In the genomic region with DNA sequence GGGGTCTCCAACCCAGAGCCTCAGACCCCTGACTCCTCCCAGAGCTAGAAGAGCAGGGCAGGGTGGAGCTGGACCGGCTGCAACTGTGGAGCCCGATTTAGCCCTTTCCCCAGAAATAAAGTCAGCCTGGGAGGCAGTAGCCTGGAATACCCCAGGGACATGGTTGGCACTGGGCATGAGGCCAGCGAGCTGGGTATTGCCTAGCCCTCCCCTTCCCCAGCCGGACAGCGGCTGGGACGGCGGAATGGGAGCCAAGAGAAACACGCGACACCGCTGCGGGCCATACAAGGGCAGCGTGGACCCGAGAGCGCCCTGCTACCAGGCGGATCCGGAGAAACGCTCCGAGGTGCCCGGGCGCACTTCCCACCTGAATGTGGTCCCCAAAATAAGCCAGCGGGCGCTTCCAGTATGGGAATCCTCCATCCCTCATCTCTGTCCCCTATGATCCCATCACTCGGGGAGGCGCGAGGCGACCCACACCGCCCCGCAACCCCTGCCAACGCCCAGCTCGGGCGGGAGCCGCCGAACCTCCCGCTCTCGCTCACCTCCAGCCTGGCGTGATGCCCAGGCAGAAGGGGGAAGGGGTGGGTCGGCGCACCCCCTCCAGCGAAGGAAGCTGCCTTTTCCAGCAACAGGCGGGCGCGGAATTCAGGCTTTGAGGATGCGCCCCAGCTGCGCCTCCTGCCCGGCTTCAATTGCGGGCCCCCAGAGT, we compare ENCODE assay signal across 8 cellular contexts. TPM values are rescaled to one million over a fixed set of nuclear protein-coding genes. Genes with fewer than 3 reads are reported as not detected.
DNase-seq lines count a peak whose midpoint lies in the region; ATAC-seq and TF ChIP-seq lines count a peak whose summit lies in the region.

No MANE protein-coding gene starts in this region.

- H3K27ac ChIP-seq in CD8-positive, alpha-beta memory T cell (ENCODE audit: low read depth, low read length) = no peak overlapping the region
- peak overlapping the region; percentile 34 for H3K27ac ChIP-seq in hepatocyte

- H3K4me1 Mint-ChIP-seq in CD8-positive, alpha-beta memory T cell = peaks cover 7 to 44% (median 20%) of the 10 kb centered on the region in 3 donors
- H3K4me1 Mint-ChIP-seq in activated naive CD8-positive, alpha-beta T cell treated with anti-CD3 and anti-CD28 coated beads, Interleukin-2, amount 10 ng/mL, durations not matched to agents 7 days and 5 days = peaks cover 9% of the 10 kb centered on the region

- TF ChIP-seq CTCF in hepatocyte (IDR thresholded peaks at IDR 0.05; ENCODE audit: poor library complexity) (no peak), retinal pigment epithelial cell (conservative IDR thresholded peaks at IDR 0.05; ENCODE audit: low read depth, low read length) (no peak), GM13976 (IDR thresholded peaks at IDR 0.05; ENCODE audit: borderline replicate concordance, control extremely low read depth, extremely low read depth, insufficient read depth, missing control alignments) (no peak)

- peak overlapping the region; percentile 69 to 88 (median 73) for H3K4me3 Mint-ChIP-seq in CD8-positive, alpha-beta memory T cell
- peak overlapping the region; percentile 74 for H3K4me3 Mint-ChIP-seq in activated naive CD8-positive, alpha-beta T cell treated with anti-CD3 and anti-CD28 coated beads, Interleukin-2, amount 10 ng/mL, durations not matched to agents 7 days and 5 days

- H3K27ac Mint-ChIP-seq in CD8-positive, alpha-beta memory T cell = peak overlapping the region in 2 of 8 donors; percentile 36 to 48
- H3K27ac Mint-ChIP-seq in activated naive CD8-positive, alpha-beta T cell treated with anti-CD3 and anti-CD28 coated beads, Interleukin-2, amount 10 ng/mL, durations not matched to agents 7 days and 5 days = no peak overlapping the region

- H3K4me3 ChIP-seq in CD8-positive, alpha-beta memory T cell (ENCODE audit: low read length) = peak overlapping the region; percentile 68
- H3K4me3 ChIP-seq in hepatocyte = peak overlapping the region; percentile 67
- H3K4me3 ChIP-seq in retinal pigment epithelial cell (ENCODE audit: low read length) = peak overlapping the region; percentile 69

- CTCF ChIA-PET in CD8-positive, alpha-beta memory T cell (lab: Charles Lee) = interaction anchor here (0.7 to 1.8 kb wide), 4 partner anchors 19 to 120 kb away, joined by 3 to 4 read pairs (median 3); a partner anchor contains a TSS

- H3K79me2 ChIP-seq in hepatocyte = no peaks in the 10 kb centered on the region

- no peaks in the 10 kb centered on the region for H3K9me3 Mint-ChIP-seq in CD8-positive, alpha-beta memory T cell
- no peaks in the 10 kb centered on the region for H3K9me3 Mint-ChIP-seq in activated naive CD8-positive, alpha-beta T cell treated with anti-CD3 and anti-CD28 coated beads, Interleukin-2, amount 10 ng/mL, durations not matched to agents 7 days and 5 days

- peaks cover 14% of the 10 kb centered on the region for H3K27me3 ChIP-seq in CD8-positive, alpha-beta memory T cell (ENCODE audit: insufficient read depth, low read length, poor library complexity, severe bottlenecking)
- peaks cover 42% of the 10 kb centered on the region for H3K27me3 ChIP-seq in hepatocyte

- no peaks in the 10 kb centered on the region for H3K36me3 ChIP-seq in CD8-positive, alpha-beta memory T cell (ENCODE audit: insufficient read depth, low read length)
- no peaks in the 10 kb centered on the region for H3K36me3 ChIP-seq in hepatocyte (replicated peaks; ENCODE audit: insufficient read depth, low read depth)

- in situ Hi-C loops in KBM-7 (cut with MboI; ENCODE audit: low pct_unique_long_range_greater_than_20kb, low sequenced_read_pairs) (no loop called here), GM13976 (cut with MboI; ENCODE audit: low sequenced_read_pairs, unreplicated experiment) (no loop called here)

- H2AFZ ChIP-seq in hepatocyte = peak overlapping the region; percentile 52

- DNase-seq in CD8-positive, alpha-beta memory T cell = no peak
- DNase-seq in KBM-7 (peak; percentile 27), hepatocyte (ENCODE audit: low spot score) (no peak), retinal pigment epithelial cell (ENCODE audit: low read depth) (no peak), GM13976 (ENCODE audit: low spot score) (no peak)
- no peak for DNase-seq in activated naive CD8-positive, alpha-beta T cell treated with anti-CD3 and anti-CD28 coated beads, Interleukin-2, amount 10 ng/mL, durations not matched to agents 7 days and 5 days

- H3K4me2 ChIP-seq in hepatocyte = peak overlapping the region; percentile 96

- H3K27me3 Mint-ChIP-seq in CD8-positive, alpha-beta memory T cell = peaks cover 14 to 33% of the 10 kb centered on the region in 2 donors
- peaks cover 21% of the 10 kb centered on the region for H3K27me3 Mint-ChIP-seq in activated naive CD8-positive, alpha-beta T cell treated with anti-CD3 and anti-CD28 coated beads, Interleukin-2, amount 10 ng/mL, durations not matched to agents 7 days and 5 days

- no peak for ATAC-seq in activated naive CD8-positive, alpha-beta T cell treated with anti-CD3 and anti-CD28 coated beads, Interleukin-2, amount 10 ng/mL, durations not matched to agents 7 days and 5 days (ENCODE audit: low read depth)
- no peak for ATAC-seq in GM18502 (IDR thresholded peaks at IDR 0.05; ENCODE audit: poor library complexity, unreplicated experiment)
- ATAC-seq in HG03442 (IDR thresholded peaks at IDR 0.05; ENCODE audit: unreplicated experiment) = no peak

- POLR2A ChIA-PET in CD8-positive, alpha-beta memory T cell (lab: Charles Lee) = interaction anchor here (0.5 to 0.8 kb wide), 2 partner anchors 8 to 10 kb away, joined by 3 read pairs; no protein-coding TSS in a partner anchor
- POLR2A ChIA-PET in activated naive CD8-positive, alpha-beta T cell treated with anti-CD3 and anti-CD28 coated beads, Interleukin-2, amount 10 ng/mL, durations not matched to agents 7 days and 5 days (lab: Charles Lee) = interaction anchor here (0.6 to 4.8 kb wide), 6 partner anchors 9 to 438 kb away, joined by 3 to 23 read pairs (median 4); a partner anchor contains a TSS

- peaks cover 27% of the 10 kb centered on the region for H3K4me1 ChIP-seq in CD8-positive, alpha-beta memory T cell (ENCODE audit: insufficient read depth, low read length)
- H3K4me1 ChIP-seq in hepatocyte (ENCODE audit: insufficient read depth) = peaks cover 23% of the 10 kb centered on the region

- no peaks in the 10 kb centered on the region for H3K9me3 ChIP-seq in CD8-positive, alpha-beta memory T cell (ENCODE audit: low read length)
- H3K9me3 ChIP-seq in hepatocyte (ENCODE audit: low read depth) = no peaks in the 10 kb centered on the region

- no peaks in the 10 kb centered on the region for H3K36me3 Mint-ChIP-seq in CD8-positive, alpha-beta memory T cell
- H3K36me3 Mint-ChIP-seq in activated naive CD8-positive, alpha-beta T cell treated with anti-CD3 and anti-CD28 coated beads, Interleukin-2, amount 10 ng/mL, durations not matched to agents 7 days and 5 days = no peaks in the 10 kb centered on the region

- no peaks in the 10 kb centered on the region for H3K9me2 ChIP-seq in hepatocyte (replicated peaks; ENCODE audit: insufficient read depth)

- no peaks in the 10 kb centered on the region for H4K20me1 ChIP-seq in hepatocyte (ENCODE audit: insufficient read depth, poor library complexity, severe bottlenecking)

- 2% methylated on average over 44 of the region's 46 CpGs for WGBS in hepatocyte (ENCODE audit: low lambda C conversion rate, missing lambda C conversion rate)

RNA-seq across cellular contexts. Expression of a gene that starts 0.8 kb away (rescaled TPM):
- 1 to 10 TPM; 2.0 to 2.7 TPM for total RNA-seq in CD8-positive, alpha-beta memory T cell
- polyA plus RNA-seq in CD8-positive, alpha-beta memory T cell = 1.6 TPM
- 1 to 10 TPM; 2.4 to 2.9 TPM for total RNA-seq in activated naive CD8-positive, alpha-beta T cell treated with anti-CD3 and anti-CD28 coated beads, Interleukin-2, amount 10 ng/mL, durations not matched to agents 7 days and 5 days
- 8.7 and 35.4 TPM in 2 replicates for total RNA-seq in hepatocyte
- polyA plus RNA-seq in hepatocyte = 5.1 and 6.1 TPM in 2 replicates

RNA-seq across cellular contexts. Expression of a gene that starts 18.2 kb away (rescaled TPM):
- 10 to 100 TPM; 33.2 to 34.8 TPM for total RNA-seq in CD8-positive, alpha-beta memory T cell
- polyA plus RNA-seq in CD8-positive, alpha-beta memory T cell = 46.1 TPM
- 10 to 100 TPM; 32.2 to 32.9 TPM for total RNA-seq in activated naive CD8-positive, alpha-beta T cell treated with anti-CD3 and anti-CD28 coated beads, Interleukin-2, amount 10 ng/mL, durations not matched to agents 7 days and 5 days
- 15.5 and 15.8 TPM in 2 replicates for total RNA-seq in hepatocyte
- 35.5 and 46.9 TPM in 2 replicates for polyA plus RNA-seq in hepatocyte

RNA-seq across cellular contexts. Expression of a gene that starts 24.5 kb away (rescaled TPM):
- not detected for total RNA-seq in CD8-positive, alpha-beta memory T cell
- polyA plus RNA-seq in CD8-positive, alpha-beta memory T cell = not detected
- total RNA-seq in activated naive CD8-positive, alpha-beta T cell treated with anti-CD3 and anti-CD28 coated beads, Interleukin-2, amount 10 ng/mL, durations not matched to agents 7 days and 5 days = not detected
- total RNA-seq in hepatocyte = 12.5 and 13.7 TPM in 2 replicates
- polyA plus RNA-seq in hepatocyte = 18.0 and 23.6 TPM in 2 replicates

RNA-seq across cellular contexts. Expression of a gene that starts 30.3 kb away (rescaled TPM):
- not detected for total RNA-seq in CD8-positive, alpha-beta memory T cell
- polyA plus RNA-seq in CD8-positive, alpha-beta memory T cell = not detected
- total RNA-seq in activated naive CD8-positive, alpha-beta T cell treated with anti-CD3 and anti-CD28 coated beads, Interleukin-2, amount 10 ng/mL, durations not matched to agents 7 days and 5 days = not detected
- total RNA-seq in hepatocyte = 0.08 TPM in 1 of 2 replicates, not detected in the other
- polyA plus RNA-seq in hepatocyte = not detected in 2 replicates

Comparison
In these comparisons a context has a peak if more than half of its experiments do, and no peak if none do; other contexts are left out.
1. RNA of a gene that starts 24.5 kb away (total RNA-seq): 12.5 to 13.7 TPM in hepatocyte; not detected in CD8-positive, alpha-beta memory T cell and not detected in activated naive CD8-positive, alpha-beta T cell treated with anti-CD3 and anti-CD28 coated beads, Interleukin-2, amount 10 ng/mL, durations not matched to agents 7 days and 5 days; every median in the first group is over 10 times any median in the second.
2. Peak in every context shown above with its lines, with median percentiles within 50 percentile points of each other: H3K4me3 ChIP-seq.